20 cellular contexts compared by ENCODE assay signal in genomic region chr11:70732493-70733206, GRCh38.
DNase-seq lines count a peak whose midpoint lies in the region; ATAC-seq and TF ChIP-seq lines count a peak whose summit lies in the region.
"Had no signal": no experiment of that assay in that cellular context is flagged by ENCODE, and none has a peak within 500 bp of the region (broad histone marks: within the 10 kb centered on the region; RNA-seq: fewer than 3 reads in every experiment).

No MANE protein-coding gene starts in this region.

- intact Hi-C loops in spleen (cut with DNase I; ENCODE audit: low total_unique reads), result no loop called here

- no peaks in the 10 kb centered on the region for H3K27me3 ChIP-seq in GM23338 (ENCODE audit: insufficient read depth)
- H3K27me3 ChIP-seq in SJCRH30, result no peaks in the 10 kb centered on the region
- H3K27me3 ChIP-seq in mesenchymal stem cell (ENCODE audit: control insufficient read depth in 1 of 2, insufficient read depth in 1 of 2, low read length in 2 of 2), result peaks cover 0 to 5% of the 10 kb centered on the region in 2 experiments
- peaks cover 0 to 13% (median 0%) of the 10 kb centered on the region in 7 donors for H3K27me3 ChIP-seq in spleen (replicated peaks in 1 of 7)

- H3K9ac ChIP-seq in mesenchymal stem cell (ENCODE audit: low read length), result no peak overlapping the region

- no peak overlapping the region for H2BK15ac ChIP-seq in mesenchymal stem cell (ENCODE audit: low read depth, poor library complexity, severe bottlenecking)

- no peak overlapping the region for H3K4me3 ChIP-seq in GM23338
- H3K4me3 ChIP-seq in SJCRH30, result no peak overlapping the region
- H3K4me3 ChIP-seq in mesenchymal stem cell (ENCODE audit: insufficient read depth in 1 of 2, low read depth in 1 of 2, low read length in 2 of 2), result no peak overlapping the region
- H3K4me3 ChIP-seq in spleen, result no peak overlapping the region
- H3K4me3 ChIP-seq: prostate gland, skin epidermis had no signal

- no peak for TF ChIP-seq POLR2A in spleen (IDR thresholded peaks at IDR 0.05)

- H3K27ac Mint-ChIP-seq in GM23338, result no peak overlapping the region; the same call in none of the 2 replicates
- no peak overlapping the region for H3K27ac Mint-ChIP-seq in T-helper 17 cell
- H3K27ac Mint-ChIP-seq: natural killer cell; stimulated activated naive CD8-positive, alpha-beta T cell treated with anti-CD3 and anti-CD28 coated beads, Interleukin-15, Interleukin-2, amounts not matched to agents 100 ng/mL and 50 ng/mL, for 24 hours; T-helper 1 cell treated with Interleukin-12 subunit alpha and Interleukin-12 subunit beta and Interleukin-4 antibody, amounts not matched to agents 30 μg/mL and 1 μg/mL, for 36 hours had no signal

- H2AFZ ChIP-seq in GM23338, result no peak overlapping the region
- H2AFZ ChIP-seq in mesenchymal stem cell (ENCODE audit: low read depth, low read length), result no peak overlapping the region

- TF ChIP-seq CTCF in GM23338 (conservative IDR thresholded peaks at IDR 0.05; ENCODE audit: low read depth in 2 of 2) (no peak), spleen (IDR thresholded peaks at IDR 0.05 in 8 of 11, conservative IDR thresholded peaks at IDR 0.05 in 3 of 11) (no peak)

- H3K4me3 Mint-ChIP-seq in GM23338, result no peak overlapping the region
- no peak overlapping the region for H3K4me3 Mint-ChIP-seq in T-helper 17 cell
- H3K4me3 Mint-ChIP-seq: natural killer cell; stimulated activated naive CD8-positive, alpha-beta T cell treated with anti-CD3 and anti-CD28 coated beads, Interleukin-15, Interleukin-2, amounts not matched to agents 100 ng/mL and 50 ng/mL, for 24 hours; T-helper 1 cell treated with Interleukin-12 subunit alpha and Interleukin-12 subunit beta and Interleukin-4 antibody, amounts not matched to agents 30 μg/mL and 1 μg/mL, for 36 hours had no signal

- H3K9me3 Mint-ChIP-seq in GM23338, result no peaks in the 10 kb centered on the region; the same call in 1 of the 3 replicates
- H3K9me3 Mint-ChIP-seq: natural killer cell; stimulated activated naive CD8-positive, alpha-beta T cell treated with anti-CD3 and anti-CD28 coated beads, Interleukin-15, Interleukin-2, amounts not matched to agents 100 ng/mL and 50 ng/mL, for 24 hours; T-helper 1 cell treated with Interleukin-12 subunit alpha and Interleukin-12 subunit beta and Interleukin-4 antibody, amounts not matched to agents 30 μg/mL and 1 μg/mL, for 36 hours had no signal

- H3K27me3 Mint-ChIP-seq in GM23338 (ENCODE audit: insufficient read depth, low read depth, poor library complexity) (peaks cover 26% of the 10 kb centered on the region), T-helper 17 cell (peaks cover 17% of the 10 kb centered on the region)
- H3K27me3 Mint-ChIP-seq: stimulated activated naive CD8-positive, alpha-beta T cell treated with anti-CD3 and anti-CD28 coated beads, Interleukin-15, Interleukin-2, amounts not matched to agents 100 ng/mL and 50 ng/mL, for 24 hours had no signal

- no peak overlapping the region for H3K23ac ChIP-seq in mesenchymal stem cell (ENCODE audit: low read length in 2 of 2)

- H3K4me1 ChIP-seq in GM23338 (ENCODE audit: insufficient read depth), result 0 out of 2 replicates have a peak, but pooled peaks cover 5% of the 10 kb centered on the region
- H3K4me1 ChIP-seq in SJCRH30, result no peaks in the 10 kb centered on the region
- H3K4me1 ChIP-seq in mesenchymal stem cell (ENCODE audit: control insufficient read depth, insufficient read depth, low read depth, low read length), result no peaks in the 10 kb centered on the region
- no peaks in the 10 kb centered on the region for H3K4me1 ChIP-seq in spleen

- ATAC-seq in GM23338 (peak; percentile 20; the same call in 1 of the 3 replicates), T-helper 17 cell (no peak)
- ATAC-seq: natural killer cell had no signal

- H3K4me1 Mint-ChIP-seq in GM23338 (peaks cover 15% of the 10 kb centered on the region), T-helper 17 cell (peaks cover 3% of the 10 kb centered on the region)
- H3K4me1 Mint-ChIP-seq: natural killer cell had no signal

- H4K8ac ChIP-seq in mesenchymal stem cell (ENCODE audit: low read length), result no peak overlapping the region

- no peak overlapping the region for H4K91ac ChIP-seq in mesenchymal stem cell (ENCODE audit: low read length)

- no peaks in the 10 kb centered on the region for H3F3A ChIP-seq in GM23338 (replicated peaks; ENCODE audit: low read depth)

- 86% methylated on average over 23 of the region's 23 CpGs for WGBS in mesenchymal stem cell
- 83 to 90% (median 87%) methylated on average over 23 of the region's 23 CpGs for WGBS in spleen, 5 donors

- no peak overlapping the region for H3K4ac ChIP-seq in mesenchymal stem cell (ENCODE audit: low read depth in 1 of 2, low read length in 2 of 2)

- no peaks in the 10 kb centered on the region; the same call in 1 of the 2 replicates for H4K20me1 ChIP-seq in GM23338 (replicated peaks; ENCODE audit: insufficient read depth)

- H3K27ac ChIP-seq in GM23338 (ENCODE audit: low read depth), result no peak overlapping the region
- no peak overlapping the region for H3K27ac ChIP-seq in SJCRH30
- H3K27ac ChIP-seq in mesenchymal stem cell (ENCODE audit: low read length, poor library complexity, severe bottlenecking), result no peak overlapping the region
- H3K27ac ChIP-seq in spleen, result no peak overlapping the region
- H3K27ac ChIP-seq: prostate gland, RWPE1, skin epidermis had no signal

- H3K36me3 Mint-ChIP-seq in GM23338 (ENCODE audit: low read depth) (no peaks in the 10 kb centered on the region), T-helper 17 cell (ENCODE audit: low read depth) (no peaks in the 10 kb centered on the region)
- H3K36me3 Mint-ChIP-seq: natural killer cell had no signal

- no peaks in the 10 kb centered on the region for H3K36me3 ChIP-seq in GM23338 (ENCODE audit: insufficient read depth)
- H3K36me3 ChIP-seq in SJCRH30, result no peaks in the 10 kb centered on the region
- H3K36me3 ChIP-seq in mesenchymal stem cell (ENCODE audit: control insufficient read depth in 1 of 2, insufficient read depth in 2 of 2, low read depth in 1 of 2, low read length in 2 of 2), result no peaks in the 10 kb centered on the region
- H3K36me3 ChIP-seq in spleen, result no peaks in the 10 kb centered on the region
- H3K36me3 ChIP-seq: prostate gland had no signal

- no peak overlapping the region for H3K14ac ChIP-seq in mesenchymal stem cell (ENCODE audit: low read length in 2 of 2)

- H3K18ac ChIP-seq in mesenchymal stem cell (ENCODE audit: low read depth in 1 of 2, low read length in 2 of 2), result no peak overlapping the region

- H3K9me3 ChIP-seq in SJCRH30 (replicated peaks), result no peaks in the 10 kb centered on the region
- no peaks in the 10 kb centered on the region for H3K9me3 ChIP-seq in mesenchymal stem cell (ENCODE audit: control insufficient read depth, low read length)
- H3K9me3 ChIP-seq in spleen, result no peaks in the 10 kb centered on the region
- H3K9me3 ChIP-seq in T-helper 17 cell (ENCODE audit: control insufficient read depth, low read length, poor library complexity, severe bottlenecking), result no peaks in the 10 kb centered on the region
- H3K9me3 ChIP-seq: prostate gland had no signal

- DNase-seq in GM23338 (ENCODE audit: low spot score), result no peak
- peak; percentile 22 to 49 for DNase-seq in SJCRH30
- DNase-seq in mesenchymal stem cell, result peak; percentile 21
- DNase-seq in spleen, result peak; percentile 72
- no peak for DNase-seq in DMS114 treated with DMSO at 0.1 percent for 48 hours (lab: John Stamatoyannopoulos, UW; ENCODE audit: unreplicated experiment)
- DNase-seq in NCI-H774 (lab: John Stamatoyannopoulos, UW), result no peak
- no peak for DNase-seq in T-helper 17 cell
- DNase-seq: activated CD4-positive, alpha-beta T cell treated with anti-CD3 and anti-CD28 coated beads, Interleukin-2, amount 50 U/mL, for 48 hours; amniotic stem cell; central memory CD4-positive, alpha-beta T cell; mesendoderm; natural killer cell; NCI-H1105 treated with DMSO at 0.1 percent for 48 hours; NCI-H510A; stimulated activated CD4-positive, alpha-beta T cell treated with anti-CD3 and anti-CD28 coated beads, Interleukin-4, amount 100 ng/mL, for 1 hour had no signal

- H3K4me2 ChIP-seq in GM23338, result no peak overlapping the region
- H3K4me2 ChIP-seq in mesenchymal stem cell (ENCODE audit: low read length, poor library complexity, severe bottlenecking), result no peak overlapping the region

- H3K79me1 ChIP-seq in mesenchymal stem cell (replicated peaks; ENCODE audit: low read length, poor library complexity, severe bottlenecking), result no peaks in the 10 kb centered on the region

- H2AK5ac ChIP-seq in mesenchymal stem cell (ENCODE audit: low read length, severe bottlenecking), result no peak overlapping the region

- no peak overlapping the region for H2BK12ac ChIP-seq in mesenchymal stem cell (ENCODE audit: low read length in 2 of 2)

- no peaks in the 10 kb centered on the region for H3K79me2 ChIP-seq in GM23338 (replicated peaks; ENCODE audit: insufficient read depth)

- no peak overlapping the region for H2BK120ac ChIP-seq in mesenchymal stem cell (ENCODE audit: low read depth, low read length)

- no peaks in the 10 kb centered on the region for H3K9me2 ChIP-seq in GM23338 (ENCODE audit: insufficient read depth)

- no peak overlapping the region for H2BK5ac ChIP-seq in mesenchymal stem cell (ENCODE audit: low read depth, low read length, poor library complexity, severe bottlenecking)

TF ChIP-seq in GM23338, 12 proteins besides CTCF, POLR2A, EP300 and RAD21 (continues in another document):
- no peak for TF ChIP-seq EZH2phosphoT487 (IDR thresholded peaks at IDR 0.05; ENCODE audit: unreplicated experiment)
- TF ChIP-seq JUNB (IDR thresholded peaks at IDR 0.05; ENCODE audit: unreplicated experiment), result no peak
- no peak for TF ChIP-seq NANOG (IDR thresholded peaks at IDR 0.05; ENCODE audit: borderline replicate concordance)

Comparison
In these comparisons a context has a peak if more than half of its experiments do, and no peak if none do; other contexts are left out.
1. DNase-seq: peak in SJCRH30 (2 of 2), mesenchymal stem cell (single experiment) and spleen (single experiment); none in GM23338 (single experiment), DMS114 treated with DMSO at 0.1 percent for 48 hours (single experiment), NCI-H774 (single experiment) and T-helper 17 cell (0 of 3).